17 cellular contexts compared by ENCODE assay signal in genomic region chr14:96105921-96106441, GRCh38.
DNase-seq lines count a peak whose midpoint lies in the region; ATAC-seq and TF ChIP-seq lines count a peak whose summit lies in the region.
"Had no signal": no experiment of that assay in that cellular context is flagged by ENCODE, and none has a peak within 500 bp of the region (broad histone marks: within the 10 kb centered on the region; RNA-seq: fewer than 3 reads in every experiment).

No MANE protein-coding gene starts in this region.

- H3K27ac ChIP-seq in esophagus muscularis mucosa (replicated peaks in 1 of 4), result peak overlapping the region; percentile 76 to 84 (median 80)
- peak overlapping the region; percentile 74 to 87 for H3K27ac ChIP-seq in mucosa of rectum (ENCODE audit: low read depth in 2 of 2, low read length in 2 of 2)
- peak overlapping the region; percentile 64 to 69 for H3K27ac ChIP-seq in uterus
- H3K27ac ChIP-seq: neutrophil had no signal

- H3K27me3 ChIP-seq in esophagus muscularis mucosa (no peaks in the 10 kb centered on the region), mucosa of rectum (ENCODE audit: control insufficient read depth in 2 of 2, insufficient read depth in 2 of 2, low read length in 2 of 2) (no peaks in the 10 kb centered on the region), uterus (no peaks in the 10 kb centered on the region)
- H3K27me3 ChIP-seq: MG63 had no signal

- H3K4me1 ChIP-seq in esophagus muscularis mucosa, result peaks cover 0 to 32% (median 25%) of the 10 kb centered on the region in 4 donors
- peaks cover 9 to 18% of the 10 kb centered on the region in 2 donors for H3K4me1 ChIP-seq in mucosa of rectum (ENCODE audit: control insufficient read depth in 2 of 2, insufficient read depth in 2 of 2, low read length in 2 of 2)
- H3K4me1 ChIP-seq in uterus, result no peaks in the 10 kb centered on the region

- H3K9me3 ChIP-seq in esophagus muscularis mucosa, result no peaks in the 10 kb centered on the region
- H3K9me3 ChIP-seq in mucosa of rectum (ENCODE audit: control insufficient read depth in 2 of 2, low read length in 2 of 2), result no peaks in the 10 kb centered on the region
- H3K9me3 ChIP-seq in uterus, result no peaks in the 10 kb centered on the region
- H3K9me3 ChIP-seq: MG63, neutrophil had no signal

- no peak overlapping the region for H3K9ac ChIP-seq in mucosa of rectum (ENCODE audit: low read depth in 1 of 2, low read length in 2 of 2)

- H3K4me3 ChIP-seq in esophagus muscularis mucosa, result no peak overlapping the region
- no peak overlapping the region for H3K4me3 ChIP-seq in mucosa of rectum (ENCODE audit: low read length in 2 of 2)
- no peak overlapping the region for H3K4me3 ChIP-seq in uterus
- H3K4me3 ChIP-seq: MG63 had no signal

- TF ChIP-seq CTCF in esophagus muscularis mucosa (IDR thresholded peaks at IDR 0.05) (no peak), uterus (IDR thresholded peaks at IDR 0.05) (no peak)

- no peaks in the 10 kb centered on the region for H3K36me3 ChIP-seq in esophagus muscularis mucosa
- H3K36me3 ChIP-seq in mucosa of rectum (ENCODE audit: control insufficient read depth in 2 of 2, insufficient read depth in 2 of 2, low read length in 2 of 2), result no peaks in the 10 kb centered on the region
- no peaks in the 10 kb centered on the region for H3K36me3 ChIP-seq in uterus
- H3K36me3 ChIP-seq: MG63, neutrophil had no signal

- TF ChIP-seq POLR2A in esophagus muscularis mucosa (IDR thresholded peaks at IDR 0.05; ENCODE audit: low read depth), result no peak
- no peak for TF ChIP-seq POLR2A in uterus (IDR thresholded peaks at IDR 0.05)

- DNase-seq in cardiac septum (ENCODE audit: low spot score), result peak; percentile 56
- DNase-seq in Right ventricle myocardium inferior (ENCODE audit: missing footprints), result no peak
- no peak for DNase-seq in esophagus muscularis mucosa (ENCODE audit: extremely low spot score)
- DNase-seq in uterus, result peak; percentile 40 to 43
- no peak for DNase-seq in NK-92 treated with Interleukin-12 subunit alpha and Interleukin-12 subunit beta, amount 100 ng/mL, for 24 hours (lab: John Stamatoyannopoulos, UW)
- DNase-seq: activated CD8-positive, alpha-beta memory T cell treated with anti-CD3 and anti-CD28 coated beads, Interleukin-2, amount 10 ng/mL, durations not matched to agents 7 days and 5 days; activated naive CD8-positive, alpha-beta T cell treated with anti-CD3 and anti-CD28 coated beads, Interleukin-2, amount 10 ng/mL, durations not matched to agents 7 days and 5 days; DND-41; foreskin melanocyte; islet precursor cell; MG63; NCI-H446; stimulated activated CD8-positive, alpha-beta memory T cell treated with anti-CD3 and anti-CD28 coated beads, Interleukin-4, amount 100 ng/mL, for 48 hours had no signal

- ATAC-seq in Right ventricle myocardium inferior (no peak), HG02610 (IDR thresholded peaks at IDR 0.05; ENCODE audit: unreplicated experiment) (no peak), GM19035 (IDR thresholded peaks at IDR 0.05; ENCODE audit: unreplicated experiment) (no peak)
- ATAC-seq: activated CD8-positive, alpha-beta memory T cell treated with anti-CD3 and anti-CD28 coated beads, Interleukin-2, amount 10 ng/mL, durations not matched to agents 7 days and 5 days had no signal

- 63% methylated on average over 10 of the region's 15 CpGs for WGBS in esophagus muscularis mucosa

- intact Hi-C loops in cardiac septum (cut with DNase I), result no loop called here
- intact Hi-C loops in Right ventricle myocardium inferior (cut with DNase I), result no loop called here
- intact Hi-C loops in esophagus muscularis mucosa (cut with DNase I), result loop anchor here (10.0 kb wide), 1 partner anchor 99 kb away; the partner anchor contains the start of gene BDKRB2
- intact Hi-C loops in uterus (cut with DNase I; ENCODE audit: low total_unique reads), result loop anchor here (5.0 kb wide), 1 partner anchor 171 kb away; no protein-coding TSS in a partner anchor

- no peak for TF ChIP-seq EP300 in esophagus muscularis mucosa (IDR thresholded peaks at IDR 0.05)

Comparison
In these comparisons a context has a peak if more than half of its experiments do, and no peak if none do; other contexts are left out.
1. DNase-seq: peak in cardiac septum (single experiment) and uterus (2 of 2); none in Right ventricle myocardium inferior (single experiment), esophagus muscularis mucosa (single experiment) and NK-92 treated with Interleukin-12 subunit alpha and Interleukin-12 subunit beta, amount 100 ng/mL, for 24 hours (single experiment).
2. intact Hi-C loops: an anchor here in esophagus muscularis mucosa (10.0 kb wide) and uterus (5.0 kb wide); none called in cardiac septum and Right ventricle myocardium inferior.
3. Peak in every context shown above with its lines, with median percentiles within 50 percentile points of each other: H3K27ac ChIP-seq.